Comparison of ENCODE assay signal across 8 cellular contexts in the genomic region with DNA sequence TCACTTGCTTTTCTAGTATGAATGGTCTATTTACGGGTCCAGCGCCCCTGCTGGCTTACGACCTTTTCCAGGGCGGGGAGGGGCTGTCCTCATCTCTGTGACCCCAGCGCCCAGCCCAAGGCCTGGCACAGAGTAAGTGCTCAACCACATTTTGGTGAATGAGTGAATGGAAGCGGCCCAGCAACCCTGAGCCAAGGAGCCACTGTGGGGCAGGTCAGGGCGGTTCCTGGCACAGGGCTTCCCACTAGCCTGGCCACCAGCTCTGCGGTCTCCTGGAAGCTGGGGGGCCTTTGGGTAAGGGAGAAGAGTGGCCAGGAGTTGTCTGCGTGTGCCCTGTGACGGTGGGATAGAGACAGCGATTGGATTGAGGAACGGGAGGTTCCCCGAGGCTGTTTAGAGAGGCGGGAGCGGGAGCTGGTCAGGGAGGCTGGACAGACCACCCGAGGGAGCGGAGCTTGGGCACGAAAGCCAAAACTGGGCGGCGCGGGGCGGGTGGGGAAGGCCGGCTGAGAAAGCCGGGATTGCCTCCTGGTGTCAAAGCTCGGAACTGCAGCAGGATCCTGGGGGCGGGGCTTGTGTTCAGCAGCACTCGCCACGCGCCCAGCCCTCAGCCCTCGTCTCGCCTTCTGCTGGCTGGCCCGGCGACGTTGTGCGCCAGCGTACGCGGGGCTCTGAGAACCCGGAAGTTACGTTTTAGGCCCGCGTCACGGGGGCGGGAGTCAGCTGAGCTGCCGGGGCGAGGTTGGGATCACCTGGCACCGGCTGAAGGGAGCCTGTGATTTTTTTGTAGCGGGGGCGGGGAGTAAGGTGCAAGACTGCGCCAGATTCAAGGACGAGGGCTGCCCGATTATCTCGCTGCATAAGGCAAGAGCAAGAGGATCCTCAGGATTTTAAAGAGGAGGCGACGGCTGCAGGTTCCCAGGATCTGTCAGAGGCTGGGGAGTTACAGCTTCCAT. TPM values are rescaled to one million over a fixed set of nuclear protein-coding genes. Genes with fewer than 3 reads are reported as not detected.
A peak's percentile ranks its signal among the peaks of the same experiment; 100 is the strongest.
DNase-seq lines count a peak whose midpoint lies in the region; ATAC-seq and TF ChIP-seq lines count a peak whose summit lies in the region.

A gene with protein sequence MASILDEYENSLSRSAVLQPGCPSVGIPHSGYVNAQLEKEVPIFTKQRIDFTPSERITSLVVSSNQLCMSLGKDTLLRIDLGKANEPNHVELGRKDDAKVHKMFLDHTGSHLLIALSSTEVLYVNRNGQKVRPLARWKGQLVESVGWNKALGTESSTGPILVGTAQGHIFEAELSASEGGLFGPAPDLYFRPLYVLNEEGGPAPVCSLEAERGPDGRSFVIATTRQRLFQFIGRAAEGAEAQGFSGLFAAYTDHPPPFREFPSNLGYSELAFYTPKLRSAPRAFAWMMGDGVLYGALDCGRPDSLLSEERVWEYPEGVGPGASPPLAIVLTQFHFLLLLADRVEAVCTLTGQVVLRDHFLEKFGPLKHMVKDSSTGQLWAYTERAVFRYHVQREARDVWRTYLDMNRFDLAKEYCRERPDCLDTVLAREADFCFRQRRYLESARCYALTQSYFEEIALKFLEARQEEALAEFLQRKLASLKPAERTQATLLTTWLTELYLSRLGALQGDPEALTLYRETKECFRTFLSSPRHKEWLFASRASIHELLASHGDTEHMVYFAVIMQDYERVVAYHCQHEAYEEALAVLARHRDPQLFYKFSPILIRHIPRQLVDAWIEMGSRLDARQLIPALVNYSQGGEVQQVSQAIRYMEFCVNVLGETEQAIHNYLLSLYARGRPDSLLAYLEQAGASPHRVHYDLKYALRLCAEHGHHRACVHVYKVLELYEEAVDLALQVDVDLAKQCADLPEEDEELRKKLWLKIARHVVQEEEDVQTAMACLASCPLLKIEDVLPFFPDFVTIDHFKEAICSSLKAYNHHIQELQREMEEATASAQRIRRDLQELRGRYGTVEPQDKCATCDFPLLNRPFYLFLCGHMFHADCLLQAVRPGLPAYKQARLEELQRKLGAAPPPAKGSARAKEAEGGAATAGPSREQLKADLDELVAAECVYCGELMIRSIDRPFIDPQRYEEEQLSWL (plus strand): TSS at position 718 of the 956 bp plus-strand sequence. CDS start 319 bp downstream, outside the sequence.

- DNase-seq in DMS53 treated with DMSO at 0.1 percent for 48 hours (lab: John Stamatoyannopoulos, UW; ENCODE audit: unreplicated experiment): peak; percentile 86
- peak; percentile 94 for DNase-seq in Jurkat, Clone E6-1 (ENCODE audit: low read depth, low spot score)
- peak; percentile 99 for DNase-seq in PC-3
- peak; percentile 98 for DNase-seq in activated T-cell treated with anti-CD3 and anti-CD28 coated beads for 48 hours (ENCODE audit: low read depth)
- DNase-seq in epithelial cell of prostate (ENCODE audit: low read depth, low spot score): peak; percentile 91
- peak; percentile 98 to 99 for DNase-seq in stimulated activated CD8-positive, alpha-beta memory T cell treated with anti-CD3 and anti-CD28 coated beads, Interleukin-7, amount 100 ng/mL, for 1 hour (ENCODE audit: low read depth in 2 of 2)

- H3K4me1 ChIP-seq in PC-3 (ENCODE audit: insufficient read depth, low read length): peaks cover 16% of the 10 kb centered on the region
- H3K4me1 ChIP-seq in mucosa of stomach (ENCODE audit: control insufficient read depth, insufficient read depth, low read length): peaks cover 35% of the 10 kb centered on the region

- peak within 1 kb of the TSS; percentile 89 for H3K4me3 ChIP-seq in Jurkat, Clone E6-1 (ENCODE audit: low read length)
- peak within 1 kb of the TSS; percentile 87 for H3K4me3 ChIP-seq in PC-3 (ENCODE audit: low read length)
- H3K4me3 ChIP-seq in mucosa of stomach (ENCODE audit: low read length): peak within 1 kb of the TSS; percentile 84

- no peaks in the 10 kb centered on the region for H3K9me2 ChIP-seq in PC-3 (replicated peaks; ENCODE audit: low read length)

- peak within 1 kb of the TSS; percentile 85 for H2AFZ ChIP-seq in PC-3 (ENCODE audit: low read length)

- BruUV-seq in PC-3 (replicated peaks; lab: Mats Ljungman, UMichigan): no TSS peak

- peaks cover 32% of the 10 kb centered on the region for H3K79me2 ChIP-seq in PC-3 (ENCODE audit: low read length)

- CTCF ChIA-PET in PC-3 (lab: Charles Lee): interaction anchor here (0.6 to 2.6 kb wide), 24 partner anchors 10 to 260 kb away, joined by 3 to 80 read pairs (median 4); a partner anchor contains a TSS

- H3K27ac ChIP-seq in PC-3 (ENCODE audit: low read length) (peak within 1 kb of the TSS; percentile 81), epithelial cell of prostate (peak within 1 kb of the TSS; percentile 85)

- H3K4me2 ChIP-seq in PC-3 (ENCODE audit: low read length): peak within 1 kb of the TSS; percentile 93

- H4K20me1 ChIP-seq in PC-3 (ENCODE audit: low read length): no peaks in the 10 kb centered on the region; the same call in 1 of the 2 replicates

- H3K9me3 ChIP-seq in PC-3 (ENCODE audit: low read length) (no peaks in the 10 kb centered on the region), mucosa of stomach (ENCODE audit: control insufficient read depth, low read length) (no peaks in the 10 kb centered on the region)

- H3K36me3 ChIP-seq in PC-3 (ENCODE audit: low read depth, low read length) (peaks cover 13% of the 10 kb centered on the region; the same call in 1 of the 2 replicates), mucosa of stomach (ENCODE audit: control insufficient read depth, insufficient read depth, low read length) (no peaks in the 10 kb centered on the region)

- no peaks in the 10 kb centered on the region for H3F3A ChIP-seq in PC-3 (ENCODE audit: low read length, unreplicated experiment)

- TF ChIP-seq CTCF in PC-3 (conservative IDR thresholded peaks at IDR 0.05; ENCODE audit: low read depth, low read length): peak; percentile 74

- peak; percentile 76 for ATAC-seq in GM21619 (IDR thresholded peaks at IDR 0.05; ENCODE audit: unreplicated experiment)
- ATAC-seq in PC-3: peak; percentile 92

- POLR2A ChIA-PET in PC-3 (lab: Charles Lee; ENCODE audit: unreplicated experiment): interaction anchor here (0.6 to 0.7 kb wide), 4 partner anchors 42 to 615 kb away, joined by 3 to 4 read pairs (median 4); no protein-coding TSS in a partner anchor

- intact Hi-C loops in PC-3 (cut with micrococcal nuclease): loop anchor here (1.0 to 10.0 kb wide), 5 partner anchors 15 to 299 kb away; a partner anchor contains a TSS

- H3K9ac ChIP-seq in PC-3 (ENCODE audit: low read length): peak within 1 kb of the TSS; percentile 95
- H3K9ac ChIP-seq in mucosa of stomach (ENCODE audit: low read length): peak within 1 kb of the TSS; percentile 88

- H3K27me3 ChIP-seq in PC-3 (ENCODE audit: low read length): no peaks in the 10 kb centered on the region
- H3K27me3 ChIP-seq in mucosa of stomach (ENCODE audit: control insufficient read depth, insufficient read depth, low read length): no peaks in the 10 kb centered on the region

RNA-seq across cellular contexts. Expression of the gene that starts here (rescaled TPM):
- polyA plus RNA-seq in Jurkat, Clone E6-1 (2012; ENCODE audit: insufficient read depth, insufficient read length): 14.6 TPM
- 37.6 and 39.5 TPM in 2 replicates for total RNA-seq in PC-3 (2014; rRNA removed)

Comparison
In these comparisons a context has a peak if more than half of its experiments do, and no peak if none do; other contexts are left out.
1. Peak in every context shown above with its lines: DNase-seq, ATAC-seq, H3K4me3 ChIP-seq and H3K27ac ChIP-seq.